In the genomic region with DNA sequence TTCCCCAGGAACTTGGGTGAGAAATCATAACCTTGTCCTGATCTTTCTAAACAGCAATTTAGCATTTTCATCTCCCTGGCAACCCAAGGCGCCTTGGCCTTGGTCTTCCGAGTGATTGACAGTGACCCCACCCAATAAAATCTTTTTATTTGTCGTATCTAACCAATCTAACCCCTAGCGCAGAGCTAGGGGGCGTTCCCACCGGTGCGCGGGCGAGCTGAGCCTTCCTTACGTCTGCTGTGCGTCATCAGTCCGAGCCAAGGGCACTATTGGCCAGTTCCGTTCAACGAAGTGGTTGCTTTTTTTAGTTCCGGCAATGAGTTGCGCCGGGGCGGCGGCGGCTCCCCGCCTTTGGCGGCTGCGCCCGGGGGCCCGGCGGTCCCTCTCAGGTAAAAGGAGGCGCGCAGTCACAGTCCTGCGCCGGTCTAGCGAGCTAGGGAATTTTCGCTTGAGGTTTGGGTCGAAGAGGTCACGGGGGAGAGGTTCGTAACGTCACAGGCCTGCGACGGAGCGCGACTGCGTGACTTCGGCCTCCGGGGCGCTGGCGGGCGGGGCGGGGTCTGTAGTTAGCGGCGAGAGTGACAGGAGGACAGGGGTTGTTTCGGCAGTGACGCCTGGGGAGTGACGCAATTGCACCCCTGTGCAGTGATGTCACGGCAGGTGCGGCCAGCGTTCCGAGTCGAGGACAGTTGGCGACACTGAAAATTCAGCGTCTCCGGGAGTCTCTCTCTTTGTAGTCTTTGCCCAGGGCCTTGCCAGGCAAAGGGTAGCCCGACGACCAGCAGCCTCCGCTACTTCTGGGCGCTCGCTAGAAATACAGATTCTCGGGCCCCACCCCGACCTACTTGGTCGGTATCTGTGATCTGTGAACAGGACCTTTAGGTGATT, we compare ENCODE assay signal across 8 cellular contexts. TPM values are rescaled to one million over a fixed set of nuclear protein-coding genes. Genes with fewer than 3 reads are reported as not detected.
DNase-seq lines count a peak whose midpoint lies in the region; ATAC-seq and TF ChIP-seq lines count a peak whose summit lies in the region.

COQ7 (plus strand) TSS at position 266 of the 888 bp plus-strand sequence; CDS start at position 317, 51 bp downstream.

- DNase-seq in DMS114 treated with DMSO at 0.1 percent for 48 hours (lab: John Stamatoyannopoulos, UW; ENCODE audit: unreplicated experiment): peak; percentile 98
- peak; percentile 100 for DNase-seq in Jurkat, Clone E6-1 (ENCODE audit: low read depth, low spot score)
- DNase-seq in PC-9: peak; percentile 98
- peak; percentile 98 for DNase-seq in activated T-cell treated with anti-CD3 and anti-CD28 coated beads, Interleukin-2, amount 50 U/mL, for 1 hour
- peak; percentile 98 for DNase-seq in epithelial cell of prostate (ENCODE audit: low read depth, low spot score)
- peak; percentile 99 for DNase-seq in mucosa of descending colon
- peak; percentile 96 for DNase-seq in stimulated activated CD8-positive, alpha-beta memory T cell treated with anti-CD3 and anti-CD28 coated beads, Interleukin-4, amount 100 ng/mL, for 24 hours (ENCODE audit: low read depth)

- TF ChIP-seq CTCF in PC-9 (conservative IDR thresholded peaks at IDR 0.05): 0 out of 2 replicates have a peak, but pooled peaks have one; percentile 25
- TF ChIP-seq CTCF in mucosa of descending colon (IDR thresholded peaks at IDR 0.05): no peak

- no peaks in the 10 kb centered on the region for H3K9me3 ChIP-seq in PC-9 (ENCODE audit: insufficient read depth, low read depth)
- no peaks in the 10 kb centered on the region for H3K9me3 ChIP-seq in mucosa of descending colon

- peak within 1 kb of the TSS; percentile 87 for H2AFZ ChIP-seq in PC-9

- intact Hi-C loops in PC-9 (cut with micrococcal nuclease; ENCODE audit: unreplicated experiment): loop anchor here (1.0 to 5.0 kb wide), 5 partner anchors 59 to 265 kb away; partner anchors contain the start of genes ARL6IP1, SMG1 and TMC7
- intact Hi-C loops in mucosa of descending colon (cut with DNase I, micrococcal nuclease): no loop called here

- H3K4me3 ChIP-seq in Jurkat, Clone E6-1 (ENCODE audit: low read length): peak within 1 kb of the TSS; percentile 87
- H3K4me3 ChIP-seq in PC-9 (peak within 1 kb of the TSS; percentile 88), mucosa of descending colon (peak within 1 kb of the TSS; percentile 40)

- CTCF ChIA-PET in PC-9 (lab: Charles Lee): interaction anchor here (0.7 to 0.8 kb wide), 2 partner anchors 59 to 99 kb away, joined by 3 to 9 read pairs; no protein-coding TSS in a partner anchor

- H4K20me1 ChIP-seq in PC-9 (ENCODE audit: insufficient read depth): no peaks in the 10 kb centered on the region

- peak; percentile 91 for ATAC-seq in GM21619 (IDR thresholded peaks at IDR 0.05; ENCODE audit: unreplicated experiment)
- ATAC-seq in mucosa of descending colon: peak; percentile 96

- BruUV-seq in PC-9 (replicated peaks; lab: Mats Ljungman, UMichigan): no TSS peak

- H3K9me2 ChIP-seq in PC-9 (ENCODE audit: insufficient read depth): no peaks in the 10 kb centered on the region

- H3K4me1 ChIP-seq in PC-9 (replicated peaks; ENCODE audit: insufficient read depth): peaks cover 9% of the 10 kb centered on the region; the same call in 1 of the 2 replicates
- peaks cover 8% of the 10 kb centered on the region for H3K4me1 ChIP-seq in mucosa of descending colon (ENCODE audit: low read depth)

- H3K79me2 ChIP-seq in PC-9 (ENCODE audit: low read depth): peaks cover 15% of the 10 kb centered on the region

- POLR2A ChIA-PET in PC-9 (lab: Charles Lee; ENCODE audit: unreplicated experiment): interaction anchor here (0.6 to 1.2 kb wide), 9 partner anchors 10 to 528 kb away, joined by 3 to 6 read pairs (median 3); no protein-coding TSS in a partner anchor

- H3K36me3 ChIP-seq in PC-9 (ENCODE audit: low read depth) (no peaks in the 10 kb centered on the region), mucosa of descending colon (ENCODE audit: low read depth) (no peaks in the 10 kb centered on the region)

- no peaks in the 10 kb centered on the region; the same call in 1 of the 2 replicates for H3F3A ChIP-seq in PC-9 (ENCODE audit: insufficient read depth, low read depth)

- H3K27ac ChIP-seq in PC-9: peak within 1 kb of the TSS; percentile 97
- H3K27ac ChIP-seq in epithelial cell of prostate: peak within 1 kb of the TSS; percentile 96

- peak within 1 kb of the TSS; percentile 83 for H3K4me2 ChIP-seq in PC-9

- H3K27me3 ChIP-seq in PC-9 (ENCODE audit: insufficient read depth, low read depth): no peaks in the 10 kb centered on the region

RNA-seq across cellular contexts. Expression of gene COQ7, which starts in this region (rescaled TPM):
- polyA plus RNA-seq in Jurkat, Clone E6-1 (2012; ENCODE audit: insufficient read depth, insufficient read length): 27.3 TPM
- total RNA-seq in PC-9 (2021) (26.9 and 30.7 TPM in 2 replicates), mucosa of descending colon (10 to 100 TPM; 30.3 to 34.2 (median 34.1) TPM)

Comparison
In these comparisons a context has a peak if more than half of its experiments do, and no peak if none do; other contexts are left out.
1. Peak in every context shown above with its lines: DNase-seq, ATAC-seq, H3K4me3 ChIP-seq and H3K27ac ChIP-seq.